ENCODE assay signal across 21 cellular contexts in the genomic region with DNA sequence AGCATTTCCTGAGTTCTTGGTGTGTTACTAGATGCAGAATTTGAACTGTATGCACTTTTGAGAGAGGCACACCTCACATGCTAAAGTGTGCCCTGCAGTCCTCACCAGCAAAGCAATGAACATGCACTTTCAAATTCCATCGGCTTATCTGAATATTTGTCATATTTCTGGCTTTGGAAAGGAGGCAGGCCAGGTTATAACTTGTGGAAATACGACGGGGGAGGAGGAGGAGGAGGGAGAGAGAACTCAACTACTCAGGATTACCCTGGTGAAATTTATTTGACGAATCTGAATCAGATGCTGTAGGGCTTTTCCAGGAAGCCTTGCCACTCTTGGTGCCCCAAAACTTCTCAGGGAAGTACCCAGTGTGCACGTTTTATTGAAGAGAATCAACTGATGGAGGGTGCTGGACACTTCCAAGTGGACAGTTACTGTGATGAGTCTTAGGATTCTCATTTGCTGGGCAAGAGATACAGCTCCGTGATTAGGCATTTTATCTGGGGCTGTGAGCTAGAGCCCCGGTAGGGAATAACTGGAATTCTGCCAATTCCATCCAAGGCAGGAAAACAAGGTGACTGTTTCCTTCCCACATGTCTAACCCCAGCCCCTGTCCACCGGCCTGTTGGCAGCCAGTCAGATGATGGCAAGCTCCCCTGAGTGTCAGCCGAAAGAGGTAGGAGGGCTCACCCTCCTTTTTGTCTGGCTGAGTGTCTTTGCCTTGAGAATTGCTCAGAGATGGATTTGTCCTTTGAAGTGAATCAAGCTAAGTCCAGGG. TPM values are rescaled to one million over a fixed set of nuclear protein-coding genes. Genes with fewer than 3 reads are reported as not detected.
DNase-seq lines count a peak whose midpoint lies in the region; ATAC-seq, FAIRE-seq and TF ChIP-seq lines count a peak whose summit lies in the region.
"Had no signal": no experiment of that assay in that cellular context is flagged by ENCODE, and none has a peak within 500 bp of the region (broad histone marks: within the 10 kb centered on the region; RNA-seq: fewer than 3 reads in every experiment).

No MANE protein-coding gene starts in this region.

- no peak overlapping the region for H3K27ac Mint-ChIP-seq in WTC11
- H3K27ac Mint-ChIP-seq: CD4-positive, alpha-beta T cell; memory B cell; neural progenitor cell had no signal

- H3K4me1 ChIP-seq in esophagus squamous epithelium = peaks cover 7 to 71% (median 12%) of the 10 kb centered on the region in 3 donors
- peaks cover 20 to 22% of the 10 kb centered on the region in 2 donors for H3K4me1 ChIP-seq in neuronal stem cell (ENCODE audit: control insufficient read depth in 2 of 2, insufficient read depth in 1 of 2, low read depth in 1 of 2, low read length in 2 of 2)
- H3K4me1 ChIP-seq: transverse colon had no signal

- TF ChIP-seq CTCF in WTC11 (IDR thresholded peaks at IDR 0.05) (no peak), esophagus squamous epithelium (IDR thresholded peaks at IDR 0.05) (no peak), D721Med (IDR thresholded peaks at IDR 0.05; ENCODE audit: insufficient read depth, missing control alignments) (no peak)

- no peak for ATAC-seq in WTC11
- ATAC-seq: Panc1 had no signal

- no peak overlapping the region for H4K91ac ChIP-seq in neuronal stem cell (ENCODE audit: low read depth, low read length, poor library complexity)

- CTCF ChIA-PET in WTC11 (lab: Charles Lee) = interaction anchor here (2.7 kb wide), 1 partner anchor 16 kb away, joined by 10 read pairs; no protein-coding TSS in a partner anchor

- peaks cover 23% of the 10 kb centered on the region for H3K36me3 Mint-ChIP-seq in WTC11
- H3K36me3 Mint-ChIP-seq: memory B cell had no signal

- intact Hi-C loops in esophagus squamous epithelium (cut with DNase I) = no loop called here

- POLR2A ChIA-PET in WTC11 (lab: Charles Lee) = interaction anchor here (0.8 kb wide), 1 partner anchor 162 kb away, joined by 3 read pairs; no protein-coding TSS in a partner anchor

- FAIRE-seq in D721Med (lab: Jason Lieb, UNC) = no peak
- FAIRE-seq: H54 had no signal

- H3K18ac ChIP-seq in neuronal stem cell (ENCODE audit: low read length) = no peak overlapping the region

- no peak overlapping the region for H3K4me2 ChIP-seq in neuronal stem cell (ENCODE audit: insufficient read depth, low read length, poor library complexity, severe bottlenecking)
- H3K4me2 ChIP-seq: neural progenitor cell had no signal

- H2BK120ac ChIP-seq in neuronal stem cell (ENCODE audit: low read depth, low read length) = no peak overlapping the region

- H2AFZ ChIP-seq in neuronal stem cell (ENCODE audit: low read length) = no peak overlapping the region
- H2AFZ ChIP-seq: neural progenitor cell had no signal

- 22 to 26% methylated on average over 8 to 9 of the region's 9 CpGs for WGBS in esophagus squamous epithelium, 2 donors
- WGBS in neuronal stem cell (ENCODE audit: extremely low coverage in 2 of 2, insufficient read length in 2 of 2, insufficient replicate concordance in 1 of 2), 2 donors = no CpG with 5 or more reads among the region's 9 CpGs

- no peak overlapping the region for H3K9ac ChIP-seq in neuronal stem cell (ENCODE audit: low read depth, low read length, poor library complexity)
- H3K9ac ChIP-seq: neural progenitor cell had no signal

- H3K4me3 Mint-ChIP-seq in WTC11 = peak overlapping the region; percentile 18
- H3K4me3 Mint-ChIP-seq: CD4-positive, alpha-beta T cell; memory B cell; neural progenitor cell had no signal

- H3K4ac ChIP-seq in neuronal stem cell (ENCODE audit: low read length) = no peak overlapping the region

- peak overlapping the region; percentile 89 to 92 (median 90) for H3K27ac ChIP-seq in esophagus squamous epithelium
- no peak overlapping the region for H3K27ac ChIP-seq in neuronal stem cell (replicated peaks; ENCODE audit: low read length)
- H3K27ac ChIP-seq: neural progenitor cell, transverse colon, VCaP had no signal

- DNase-seq in Daoy (ENCODE audit: low read depth) (peak; percentile 53), WTC11 (ENCODE audit: low spot score) (no peak), esophagus squamous epithelium (lab: John Stamatoyannopoulos, UW) (no peak), neuronal stem cell (ENCODE audit: low spot score) (no peak), D341Med (ENCODE audit: low spot score) (no peak), NOMO-1 treated with DMSO at 0.1 percent for 48 hours (lab: John Stamatoyannopoulos, UW; ENCODE audit: unreplicated experiment) (no peak), LoVo (ENCODE audit: low spot score) (no peak), D721Med (ENCODE audit: insufficient read length, low spot score) (no peak)
- DNase-seq: ACHN; activated effector memory CD4-positive, alpha-beta T cell treated with anti-CD3 and anti-CD28 coated beads, Interleukin-2, amount 50 U/mL, for 16 hours; CD4-positive, alpha-beta T cell; dorsolateral prefrontal cortex; NCI-H187; NCI-H524 treated with DMSO at 0.1 percent for 48 hours; transverse colon had no signal

- 0 out of 2 replicates have a peak, but pooled peaks cover 2% of the 10 kb centered on the region for H3K27me3 Mint-ChIP-seq in WTC11 (ENCODE audit: low read depth)

- H2BK12ac ChIP-seq in neuronal stem cell (ENCODE audit: low read length) = no peak overlapping the region

- H3K9me3 Mint-ChIP-seq in WTC11 = no peaks in the 10 kb centered on the region
- H3K9me3 Mint-ChIP-seq: CD4-positive, alpha-beta T cell; memory B cell; neural progenitor cell had no signal

- H3K9me3 ChIP-seq in esophagus squamous epithelium (no peaks in the 10 kb centered on the region), neuronal stem cell (replicated peaks in 1 of 2; ENCODE audit: control insufficient read depth in 2 of 2, insufficient read depth in 1 of 2, low read depth in 1 of 2, low read length in 2 of 2) (no peaks in the 10 kb centered on the region)
- H3K9me3 ChIP-seq: transverse colon had no signal

- TF ChIP-seq POLR2A in esophagus squamous epithelium (IDR thresholded peaks at IDR 0.05) = no peak

- H3K14ac ChIP-seq in neuronal stem cell (ENCODE audit: low read length) = no peak overlapping the region

- peak overlapping the region in 1 of 4 donors; percentile 9 for H3K4me3 ChIP-seq in esophagus squamous epithelium
- no peak overlapping the region for H3K4me3 ChIP-seq in neuronal stem cell (ENCODE audit: low read length in 2 of 2)
- H3K4me3 ChIP-seq: neural progenitor cell, transverse colon had no signal

- H3K36me3 ChIP-seq in esophagus squamous epithelium (peaks cover 0 to 6% (median 0%) of the 10 kb centered on the region in 3 donors), neuronal stem cell (replicated peaks in 1 of 2; ENCODE audit: control insufficient read depth in 2 of 2, insufficient read depth in 2 of 2, low read length in 2 of 2) (peaks cover 0 to 34% of the 10 kb centered on the region in 2 donors)
- H3K36me3 ChIP-seq: neural progenitor cell, transverse colon had no signal

- no peak overlapping the region for H2AK5ac ChIP-seq in neuronal stem cell (ENCODE audit: low read depth, low read length)

- H2BK15ac ChIP-seq in neuronal stem cell (ENCODE audit: low read length) = no peak overlapping the region

- H4K8ac ChIP-seq in neuronal stem cell (ENCODE audit: low read depth, low read length) = peak overlapping the region; percentile 88

- H3K79me1 ChIP-seq in neuronal stem cell (ENCODE audit: low read depth, low read length) = no peaks in the 10 kb centered on the region

- H3K27me3 ChIP-seq in esophagus squamous epithelium (peaks cover 0 to 57% (median 0%) of the 10 kb centered on the region in 4 donors), neuronal stem cell (ENCODE audit: control insufficient read depth in 3 of 3, insufficient read depth in 3 of 3, low read depth in 1 of 3, low read length in 3 of 3) (peaks cover 0 to 5% (median 0%) of the 10 kb centered on the region in 3 experiments)

- no peak overlapping the region for H3K23ac ChIP-seq in neuronal stem cell (ENCODE audit: low read depth, low read length, poor library complexity)

- H2BK5ac ChIP-seq in neuronal stem cell (ENCODE audit: low read length) = no peak overlapping the region

- H3K4me1 Mint-ChIP-seq in WTC11 = peaks cover 54% of the 10 kb centered on the region
- H3K4me1 Mint-ChIP-seq: memory B cell had no signal

TF ChIP-seq in WTC11, 78 proteins besides CTCF, POLR2A, EP300 and RAD21:
- TF ChIP-seq, protein P1, sequence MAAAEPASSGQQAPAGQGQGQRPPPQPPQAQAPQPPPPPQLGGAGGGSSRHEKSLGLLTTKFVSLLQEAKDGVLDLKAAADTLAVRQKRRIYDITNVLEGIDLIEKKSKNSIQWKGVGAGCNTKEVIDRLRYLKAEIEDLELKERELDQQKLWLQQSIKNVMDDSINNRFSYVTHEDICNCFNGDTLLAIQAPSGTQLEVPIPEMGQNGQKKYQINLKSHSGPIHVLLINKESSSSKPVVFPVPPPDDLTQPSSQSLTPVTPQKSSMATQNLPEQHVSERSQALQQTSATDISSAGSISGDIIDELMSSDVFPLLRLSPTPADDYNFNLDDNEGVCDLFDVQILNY (CRISPR knock-in tag; IDR thresholded peaks at IDR 0.05) = no peak
- TF ChIP-seq TCF7 (CRISPR knock-in tag; IDR thresholded peaks at IDR 0.05; ENCODE audit: low read depth) (no peak), GRHL2 (CRISPR knock-in tag; IDR thresholded peaks at IDR 0.05; ENCODE audit: insufficient replicate concordance, severe bottlenecking) (no peak), MYBL2 (CRISPR knock-in tag; IDR thresholded peaks at IDR 0.05) (no peak)
- TF ChIP-seq, protein P2, sequence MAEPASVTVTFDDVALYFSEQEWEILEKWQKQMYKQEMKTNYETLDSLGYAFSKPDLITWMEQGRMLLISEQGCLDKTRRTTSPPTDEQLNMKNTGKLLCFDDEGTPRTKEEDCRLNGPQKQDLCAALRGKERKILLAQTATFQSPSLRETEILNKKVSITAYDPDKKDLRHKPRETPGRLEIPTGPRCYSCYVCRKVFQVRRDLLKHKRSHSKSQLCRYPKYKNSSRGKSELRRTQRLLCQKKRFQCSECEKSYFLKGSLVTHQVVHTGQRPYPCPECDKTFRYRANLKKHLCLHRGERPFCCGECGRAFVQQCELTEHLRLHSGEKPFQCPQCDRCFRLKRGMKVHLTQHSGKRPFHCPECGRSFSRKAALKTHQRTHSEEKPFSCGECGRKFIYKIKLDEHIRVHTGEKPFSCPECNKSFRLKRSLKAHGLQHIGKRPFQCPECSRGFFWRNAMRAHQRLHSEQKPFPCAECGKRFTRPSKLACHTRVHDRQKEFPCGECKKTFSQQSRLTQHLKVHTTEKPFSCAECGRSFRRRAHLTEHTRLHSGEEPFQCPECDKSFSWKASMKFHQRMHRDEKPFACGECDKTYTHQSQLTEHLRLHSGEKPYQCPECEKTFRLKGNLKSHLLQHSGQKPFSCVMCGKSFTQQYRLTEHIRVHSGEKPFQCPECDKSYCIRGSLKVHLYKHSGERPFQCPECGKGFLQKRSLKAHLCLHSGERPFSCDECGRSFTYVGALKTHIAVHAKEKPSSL (CRISPR knock-in tag; conservative IDR thresholded peaks at IDR 0.05) = no peak
TF ChIP-seq in WTC11: peak in this region for 0.

RNA-seq across cellular contexts. Expression of a gene that starts 3.8 kb away (rescaled TPM):
- total RNA-seq in Daoy (2014; rRNA removed; shearing (Covaris generic)) = 19.6 and 30.1 TPM in 2 replicates
- total RNA-seq in WTC11 (2021) (128 to 158 TPM (median 135 TPM) in 3 replicates), esophagus squamous epithelium (10 to 100 TPM in 3 of 4 donors, 1 to 10 TPM in 1; 4.5 to 24.2 (median 17.6) TPM)
- polyA plus RNA-seq in neuronal stem cell (2013, experiment 1 of 2) = 25.0 TPM
- polyA plus RNA-seq in neuronal stem cell (2013, experiment 2 of 2) = 27.3 TPM
- total RNA-seq: activated CD8-positive, alpha-beta memory T cell treated with anti-CD3 and anti-CD28 coated beads for 36 hours; CD4-positive, alpha-beta T cell had no signal
